ENCODE assay signal across 16 cellular contexts in genomic region chr2:27857417-27858172, GRCh38. TPM values are rescaled to one million over a fixed set of nuclear protein-coding genes. Genes with fewer than 3 reads are reported as not detected.
DNase-seq lines count a peak whose midpoint lies in the region; ATAC-seq, FAIRE-seq and TF ChIP-seq lines count a peak whose summit lies in the region.
"Had no signal": no experiment of that assay in that cellular context is flagged by ENCODE, and none has a peak within 500 bp of the region (broad histone marks: within the 10 kb centered on the region; RNA-seq: fewer than 3 reads in every experiment).

No MANE protein-coding gene starts in this region.

- no peak for TF ChIP-seq RAD21 in K562 (CRISPR knock-in tag; conservative IDR thresholded peaks at IDR 0.05 in 1 of 2, IDR thresholded peaks at IDR 0.05 in 1 of 2)

- no peak for TF ChIP-seq EP300 in K562 (IDR thresholded peaks at IDR 0.05; ENCODE audit: low read length)

- WGBS in K562 (ENCODE audit: insufficient coverage, low coverage, missing lambda C conversion rate) = 5% methylated on average over 4 of the region's 4 CpGs

- H3K4me3 ChIP-seq in K562 = no peak overlapping the region
- H3K4me3 ChIP-seq in HAP-1 = no peak overlapping the region
- H3K4me3 ChIP-seq: left ventricle myocardium inferior had no signal

- intact Hi-C loops in K562 (cut with micrococcal nuclease) = no loop called here

- H3K36me3 ChIP-seq in K562 (ENCODE audit: control insufficient read depth, insufficient read depth, low read length) (no peaks in the 10 kb centered on the region), HAP-1 (replicated peaks) (no peaks in the 10 kb centered on the region)
- H3K36me3 ChIP-seq: left ventricle myocardium inferior had no signal

- H3K9me3 ChIP-seq in K562 (replicated peaks; ENCODE audit: control insufficient read depth, insufficient read depth, low read depth, low read length) = no peaks in the 10 kb centered on the region
- peaks cover 2% of the 10 kb centered on the region; the same call in 1 of the 2 replicates for H3K9me3 ChIP-seq in HAP-1

- peak; percentile 33 for ATAC-seq in activated naive CD8-positive, alpha-beta T cell treated with anti-CD3 and anti-CD28 coated beads, Interleukin-2, amount 50 U/mL, for 24 hours
- ATAC-seq in K562 (no peak), HG02623 (IDR thresholded peaks at IDR 0.05; ENCODE audit: unreplicated experiment) (no peak)

- in situ Hi-C loops in K562 (cut with MboI) (no loop called here), HAP-1 (cut with MboI; ENCODE audit: low sequenced_read_pairs) (no loop called here)

- no peaks in the 10 kb centered on the region for H3K9me1 ChIP-seq in K562 (ENCODE audit: control insufficient read depth, insufficient read depth, low read length)

- peaks cover 28% of the 10 kb centered on the region for H3K4me1 Mint-ChIP-seq in activated naive CD8-positive, alpha-beta T cell treated with anti-CD3 and anti-CD28 coated beads, Interleukin-2, amount 50 U/mL, for 24 hours
- peaks cover 6% of the 10 kb centered on the region for H3K4me1 Mint-ChIP-seq in activated naive CD8-positive, alpha-beta T cell treated with anti-CD3 and anti-CD28 coated beads for 36 hours

- POLR2A ChIA-PET in K562 (lab: Yijun Ruan, JAX) = no interaction called here

- H3K27ac Mint-ChIP-seq in activated naive CD8-positive, alpha-beta T cell treated with anti-CD3 and anti-CD28 coated beads, Interleukin-2, amount 50 U/mL, for 24 hours = peak overlapping the region; percentile 22
- H3K27ac Mint-ChIP-seq in activated naive CD8-positive, alpha-beta T cell treated with anti-CD3 and anti-CD28 coated beads for 36 hours = no peak overlapping the region
- H3K27ac Mint-ChIP-seq: activated T-helper 2 cell treated with anti-CD3 and anti-CD28 coated beads, Interferon-gamma antibody, Interleukin-2, Interleukin-4, amounts not matched to agents 10 μg/mL and 5 μg/mL and 100 μg/mL, durations not matched to agents 14 hours and 24 hours and 36 hours had no signal

- H3K9me3 Mint-ChIP-seq in activated naive CD8-positive, alpha-beta T cell treated with anti-CD3 and anti-CD28 coated beads, Interleukin-2, amount 50 U/mL, for 24 hours = peaks cover 13% of the 10 kb centered on the region
- peaks cover 8% of the 10 kb centered on the region for H3K9me3 Mint-ChIP-seq in activated naive CD8-positive, alpha-beta T cell treated with anti-CD3 and anti-CD28 coated beads for 36 hours

- no peak for FAIRE-seq in K562 (lab: Jason Lieb, UNC)
- FAIRE-seq: small intestine had no signal

- H4K20me1 ChIP-seq in K562 (replicated peaks; ENCODE audit: control insufficient read depth, insufficient read depth, low read length) = no peaks in the 10 kb centered on the region

- H3K9ac ChIP-seq in K562 (ENCODE audit: insufficient read depth in 1 of 2, low read depth in 2 of 2, low read length in 2 of 2) = no peak overlapping the region

- no TSS peak for BruUV-seq in K562 (replicated peaks; lab: Mats Ljungman, UMichigan)

- peaks cover 5 to 17% of the 10 kb centered on the region in 2 experiments; a peak in 2 of 5 replicates for H3K27me3 ChIP-seq in K562 (ENCODE audit: control insufficient read depth in 2 of 2, insufficient read depth in 2 of 2, low read length in 2 of 2)
- H3K27me3 ChIP-seq in HAP-1 (ENCODE audit: low read depth) = no peaks in the 10 kb centered on the region

- H3K79me2 ChIP-seq in K562 (ENCODE audit: control insufficient read depth, insufficient read depth, low read length) = no peaks in the 10 kb centered on the region

- H3K4me1 ChIP-seq in K562 (replicated peaks in 1 of 2; ENCODE audit: control insufficient read depth in 2 of 2, insufficient read depth in 2 of 2, low read length in 2 of 2) (no peaks in the 10 kb centered on the region), HAP-1 (no peaks in the 10 kb centered on the region)

- peaks cover 5% of the 10 kb centered on the region for H3K36me3 Mint-ChIP-seq in activated naive CD8-positive, alpha-beta T cell treated with anti-CD3 and anti-CD28 coated beads, Interleukin-2, amount 50 U/mL, for 24 hours (ENCODE audit: low read depth)
- H3K36me3 Mint-ChIP-seq in activated naive CD8-positive, alpha-beta T cell treated with anti-CD3 and anti-CD28 coated beads for 36 hours = peaks cover 7% of the 10 kb centered on the region
- H3K36me3 Mint-ChIP-seq: CD14-positive monocyte had no signal

- H3K4me3 Mint-ChIP-seq in activated naive CD8-positive, alpha-beta T cell treated with anti-CD3 and anti-CD28 coated beads, Interleukin-2, amount 50 U/mL, for 24 hours = no peak overlapping the region
- H3K4me3 Mint-ChIP-seq in activated naive CD8-positive, alpha-beta T cell treated with anti-CD3 and anti-CD28 coated beads for 36 hours = no peak overlapping the region
- H3K4me3 Mint-ChIP-seq: CD14-positive monocyte had no signal

- no peak overlapping the region for H3K4me2 ChIP-seq in K562 (ENCODE audit: insufficient read depth, low read length)

- H3K27ac ChIP-seq in K562 (ENCODE audit: extremely low read depth, low read depth, low read length) = no peak overlapping the region
- H3K27ac ChIP-seq: left ventricle myocardium inferior had no signal

- DNase-seq in activated naive CD8-positive, alpha-beta T cell treated with anti-CD3 and anti-CD28 coated beads, Interleukin-2, amount 50 U/mL, for 24 hours = no peak
- no peak for DNase-seq in activated naive CD8-positive, alpha-beta T cell treated with anti-CD3 and anti-CD28 coated beads for 36 hours
- DNase-seq in LHCN-M2 (ENCODE audit: low read depth) = peak; percentile 84
- DNase-seq in K562 (ENCODE audit: extremely low read depth in 1 of 4, low spot score in 3 of 4) = no peak
- peak; percentile 41 for DNase-seq in non-pigmented ciliary epithelial cell (ENCODE audit: low read depth)
- DNase-seq in inferior parietal cortex (ENCODE audit: extremely low spot score) = no peak
- DNase-seq in HAP-1 (ENCODE audit: low spot score in 2 of 2) = no peak
- DNase-seq: glutamatergic neuron, left ventricle myocardium inferior, MM.1S, NCI-H345, RPMI8226, small intestine had no signal

- H2AFZ ChIP-seq in K562 (ENCODE audit: low read depth, low read length) = no peak overlapping the region

- CTCF ChIA-PET in K562 (lab: Yijun Ruan, JAX; ENCODE audit: low intra/inter-chr PET ratio) = no interaction called here

- no peak for TF ChIP-seq CTCF in K562 (IDR thresholded peaks at IDR 0.05 in 2 of 3, conservative IDR thresholded peaks at IDR 0.05 in 1 of 3; ENCODE audit: insufficient read depth in 2 of 3, low read depth in 1 of 3, low read length in 3 of 3)

- H3K27me3 Mint-ChIP-seq in activated naive CD8-positive, alpha-beta T cell treated with anti-CD3 and anti-CD28 coated beads, Interleukin-2, amount 50 U/mL, for 24 hours = no peaks in the 10 kb centered on the region
- no peaks in the 10 kb centered on the region for H3K27me3 Mint-ChIP-seq in activated naive CD8-positive, alpha-beta T cell treated with anti-CD3 and anti-CD28 coated beads for 36 hours

- no peak for TF ChIP-seq POLR2A in K562 (conservative IDR thresholded peaks at IDR 0.05)

TF ChIP-seq in K562, 482 proteins besides CTCF, POLR2A, EP300 and RAD21 (continues in another document):
- no peak for TF ChIP-seq ZNF584 (CRISPR knock-in tag; IDR thresholded peaks at IDR 0.05; ENCODE audit: low read depth)

RNA-seq across cellular contexts. Expression of gene RBKS, which starts 32.6 kb away (rescaled TPM):
- 1 to 10 TPM; 5.1 to 5.4 TPM for total RNA-seq in activated naive CD8-positive, alpha-beta T cell treated with anti-CD3 and anti-CD28 coated beads for 36 hours
- total RNA-seq in LHCN-M2 (2014; rRNA removed) = 1.5 and 2.1 TPM in 2 replicates
- 4.2 TPM for polyA plus RNA-seq in LHCN-M2 (2012)
- 0.79 and 1.00 TPM in 2 replicates for total RNA-seq in K562 (2011; cell fraction: chromatin; rRNA removed; ENCODE audit: low replicate concordance)
- 0.50 TPM in 1 of 2 replicates, not detected in the other for total RNA-seq in K562 (2011; cell fraction: nucleolus; rRNA removed)
- 1.1 and 1.3 TPM in 2 replicates for total RNA-seq in K562 (2011; cell fraction: nucleoplasm; rRNA removed)
- 0.18 and 0.24 TPM in 2 replicates for total RNA-seq in K562 (2014; rRNA removed)
- total RNA-seq in K562 (2014; rRNA removed; fragmentation: Illumina TruSeq; extraction: Trizol) = 0.11 and 0.13 TPM in 2 replicates
- 0.15 and 0.25 TPM in 2 replicates for total RNA-seq in K562 (2015; rRNA removed; fragmentation: Illumina TruSeq; extraction: Trizol)
- total RNA-seq in K562 (2021) = 0.07 and 0.18 TPM in 2 replicates
- polyA plus RNA-seq in K562 (2011; rRNA removed) = 0.34 and 0.39 TPM in 2 replicates
- polyA plus RNA-seq in K562 (2011; cell fraction: cytosol; rRNA removed) = 0.10 and 0.47 TPM in 2 replicates
- 0.31 and 0.67 TPM in 2 replicates for polyA plus RNA-seq in K562 (2011; cell fraction: nucleus; rRNA removed)
- polyA plus RNA-seq in K562 (2012) = 0.31 and 0.93 TPM in 2 replicates
- polyA plus RNA-seq in K562 (2014; fragmentation: Illumina TruSeq; extraction: Trizol) = 0.12 and 0.19 TPM in 2 replicates
- polyA plus RNA-seq in K562 (2014; fragmentation: Nextera tagmentation; extraction: Ambion mirVana) = under 1 TPM; 0.06 to 0.24 TPM
- polyA plus RNA-seq in K562 (2014; rRNA removed) = 0.20 and 1.1 TPM in 2 replicates
- 0.36 and 0.39 TPM in 2 replicates for polyA minus RNA-seq in K562 (2011; rRNA and poly(A)+ RNA removed)
- polyA minus RNA-seq in K562 (2011; cell fraction: cytosol; rRNA and poly(A)+ RNA removed) = not detected in 2 replicates
- polyA minus RNA-seq in K562 (2011; cell fraction: nucleus; rRNA and poly(A)+ RNA removed) = 1.1 and 1.2 TPM in 2 replicates

RNA-seq across cellular contexts. Expression of gene BABAM2, which starts 32.9 kb away (rescaled TPM):
- total RNA-seq in activated naive CD8-positive, alpha-beta T cell treated with anti-CD3 and anti-CD28 coated beads for 36 hours = 10 to 100 TPM; 45.2 to 53.2 TPM
- total RNA-seq in LHCN-M2 (2014; rRNA removed) (30.8 and 36.6 TPM in 2 replicates), K562 (2014; rRNA removed) (10.9 and 15.6 TPM in 2 replicates), K562 (2014; rRNA removed; fragmentation: Illumina TruSeq; extraction: Trizol) (27.3 and 31.8 TPM in 2 replicates), K562 (2015; rRNA removed; fragmentation: Illumina TruSeq; extraction: Trizol) (19.9 and 23.5 TPM in 2 replicates), K562 (2021) (23.9 and 24.2 TPM in 2 replicates)
- 38.2 TPM for polyA plus RNA-seq in LHCN-M2 (2012)
- total RNA-seq in K562 (2011; cell fraction: chromatin; rRNA removed; ENCODE audit: low replicate concordance) = 95.1 and 126 TPM in 2 replicates
- 41.5 and 49.6 TPM in 2 replicates for total RNA-seq in K562 (2011; cell fraction: nucleolus; rRNA removed)
- total RNA-seq in K562 (2011; cell fraction: nucleoplasm; rRNA removed) = 76.3 and 103 TPM in 2 replicates
- polyA plus RNA-seq in K562 (2011; rRNA removed) (22.8 and 25.6 TPM in 2 replicates), K562 (2014; fragmentation: Illumina TruSeq; extraction: Trizol) (27.9 and 32.9 TPM in 2 replicates), K562 (2014; fragmentation: Nextera tagmentation; extraction: Ambion mirVana) (10 to 100 TPM; 35.2 to 37.4 TPM), K562 (2014; rRNA removed) (15.6 and 18.0 TPM in 2 replicates)
- polyA plus RNA-seq in K562 (2011; cell fraction: cytosol; rRNA removed) = 15.8 and 16.3 TPM in 2 replicates
- polyA plus RNA-seq in K562 (2011; cell fraction: nucleus; rRNA removed) = 21.4 TPM in 2 replicates
- 24.0 and 34.6 TPM in 2 replicates for polyA plus RNA-seq in K562 (2012)
- 30.3 and 33.4 TPM in 2 replicates for polyA minus RNA-seq in K562 (2011; rRNA and poly(A)+ RNA removed)
- polyA minus RNA-seq in K562 (2011; cell fraction: cytosol; rRNA and poly(A)+ RNA removed) = 10.7 and 17.9 TPM in 2 replicates
- 42.8 and 66.1 TPM in 2 replicates for polyA minus RNA-seq in K562 (2011; cell fraction: nucleus; rRNA and poly(A)+ RNA removed)

Comparison
In these comparisons a context has a peak if more than half of its experiments do, and no peak if none do; other contexts are left out.
1. DNase-seq: peak in LHCN-M2 (single experiment) and non-pigmented ciliary epithelial cell (single experiment); none in activated naive CD8-positive, alpha-beta T cell treated with anti-CD3 and anti-CD28 coated beads, Interleukin-2, amount 50 U/mL, for 24 hours (single experiment), activated naive CD8-positive, alpha-beta T cell treated with anti-CD3 and anti-CD28 coated beads for 36 hours (single experiment), K562 (0 of 4), inferior parietal cortex (single experiment) and HAP-1 (0 of 2).